Comparison of ENCODE assay signal across 12 cellular contexts in genomic region chr1:7298749-7299151, GRCh38.
A peak's percentile ranks its signal among the peaks of the same experiment; 100 is the strongest.
DNase-seq lines count a peak whose midpoint lies in the region; ATAC-seq and TF ChIP-seq lines count a peak whose summit lies in the region.
"Had no signal": no experiment of that assay in that cellular context is flagged by ENCODE, and none has a peak within 500 bp of the region (broad histone marks: within the 10 kb centered on the region; RNA-seq: fewer than 3 reads in every experiment).

No MANE protein-coding gene starts in this region.

- H3K9me2 ChIP-seq in hepatocyte (replicated peaks; ENCODE audit: insufficient read depth) = no peaks in the 10 kb centered on the region
- H3K9me2 ChIP-seq in PC-9 (ENCODE audit: insufficient read depth) = no peaks in the 10 kb centered on the region

- H3K4me1 Mint-ChIP-seq in activated CD8-positive, alpha-beta T cell treated with anti-CD3 and anti-CD28 coated beads, Interleukin-2, amount 10 ng/mL, durations not matched to agents 7 days and 5 days (ENCODE audit: low read depth) = no peaks in the 10 kb centered on the region
- H3K4me1 Mint-ChIP-seq in activated CD8-positive, alpha-beta T cell treated with anti-CD3 and anti-CD28 coated beads for 36 hours (ENCODE audit: low read depth) = no peaks in the 10 kb centered on the region
- no peaks in the 10 kb centered on the region for H3K4me1 Mint-ChIP-seq in activated T-helper 1 cell treated with anti-CD3 and anti-CD28 coated beads, Interleukin-12 subunit alpha, Interleukin-12 subunit beta, Interleukin-2, Interleukin-4 antibody, amounts not matched to agents 30 ng/mL and 10 ng/mL and 1 ng/mL, durations not matched to agents 14 hours and 24 hours and 36 hours (ENCODE audit: low read depth)

- no peak overlapping the region for H3K4me3 Mint-ChIP-seq in activated CD8-positive, alpha-beta T cell treated with anti-CD3 and anti-CD28 coated beads, Interleukin-2, amount 10 ng/mL, durations not matched to agents 7 days and 5 days
- H3K4me3 Mint-ChIP-seq in activated CD8-positive, alpha-beta T cell treated with anti-CD3 and anti-CD28 coated beads for 36 hours = no peak overlapping the region
- no peak overlapping the region for H3K4me3 Mint-ChIP-seq in activated T-helper 1 cell treated with anti-CD3 and anti-CD28 coated beads, Interleukin-12 subunit alpha, Interleukin-12 subunit beta, Interleukin-2, Interleukin-4 antibody, amounts not matched to agents 30 ng/mL and 10 ng/mL and 1 ng/mL, durations not matched to agents 14 hours and 24 hours and 36 hours

- BruUV-seq in PC-9 (replicated peaks; lab: Mats Ljungman, UMichigan) = no TSS peak

- H3K36me3 Mint-ChIP-seq in activated CD8-positive, alpha-beta T cell treated with anti-CD3 and anti-CD28 coated beads, Interleukin-2, amount 10 ng/mL, durations not matched to agents 7 days and 5 days (ENCODE audit: low read depth) = no peaks in the 10 kb centered on the region
- H3K36me3 Mint-ChIP-seq in activated CD8-positive, alpha-beta T cell treated with anti-CD3 and anti-CD28 coated beads for 36 hours (ENCODE audit: low read depth) = no peaks in the 10 kb centered on the region
- H3K36me3 Mint-ChIP-seq in activated T-helper 1 cell treated with anti-CD3 and anti-CD28 coated beads, Interleukin-12 subunit alpha, Interleukin-12 subunit beta, Interleukin-2, Interleukin-4 antibody, amounts not matched to agents 30 ng/mL and 10 ng/mL and 1 ng/mL, durations not matched to agents 14 hours and 24 hours and 36 hours (ENCODE audit: low read depth) = no peaks in the 10 kb centered on the region

- peak overlapping the region; percentile 70 for H3K27ac ChIP-seq in hepatocyte
- H3K27ac ChIP-seq in PC-9 = no peak overlapping the region
- H3K27ac ChIP-seq in aorta (ENCODE audit: low read depth in 1 of 2, low read length in 2 of 2) = peak overlapping the region in 1 of 2 donors; percentile 59
- H3K27ac ChIP-seq: VCaP had no signal

- H3K36me3 ChIP-seq in hepatocyte (replicated peaks; ENCODE audit: insufficient read depth, low read depth) (no peaks in the 10 kb centered on the region), PC-9 (ENCODE audit: low read depth) (no peaks in the 10 kb centered on the region), aorta (ENCODE audit: control insufficient read depth in 1 of 2, insufficient read depth in 2 of 2, low read length in 1 of 2) (no peaks in the 10 kb centered on the region)

- no peaks in the 10 kb centered on the region for H3K79me2 ChIP-seq in hepatocyte
- H3K79me2 ChIP-seq in PC-9 (ENCODE audit: low read depth) = no peaks in the 10 kb centered on the region

- intact Hi-C loops in activated CD8-positive, alpha-beta T cell treated with anti-CD3 and anti-CD28 coated beads for 36 hours (cut with micrococcal nuclease) = no loop called here
- intact Hi-C loops in activated T-helper 1 cell treated with anti-CD3 and anti-CD28 coated beads, Interleukin-12 subunit alpha, Interleukin-12 subunit beta, Interleukin-2, Interleukin-4 antibody, amounts not matched to agents 30 ng/mL and 10 ng/mL and 1 ng/mL, durations not matched to agents 14 hours and 24 hours and 36 hours (cut with micrococcal nuclease) = no loop called here
- intact Hi-C loops in PC-9 (cut with micrococcal nuclease; ENCODE audit: unreplicated experiment) = no loop called here
- intact Hi-C loops in aorta (cut with DNase I) = no loop called here

- H3F3A ChIP-seq in PC-9 (ENCODE audit: insufficient read depth, low read depth) = no peaks in the 10 kb centered on the region

- H2AFZ ChIP-seq in hepatocyte = no peak overlapping the region
- no peak overlapping the region for H2AFZ ChIP-seq in PC-9

- H3K27ac Mint-ChIP-seq in activated CD8-positive, alpha-beta T cell treated with anti-CD3 and anti-CD28 coated beads, Interleukin-2, amount 10 ng/mL, durations not matched to agents 7 days and 5 days = no peak overlapping the region
- H3K27ac Mint-ChIP-seq in activated CD8-positive, alpha-beta T cell treated with anti-CD3 and anti-CD28 coated beads for 36 hours = no peak overlapping the region
- no peak overlapping the region for H3K27ac Mint-ChIP-seq in activated T-helper 1 cell treated with anti-CD3 and anti-CD28 coated beads, Interleukin-12 subunit alpha, Interleukin-12 subunit beta, Interleukin-2, Interleukin-4 antibody, amounts not matched to agents 30 ng/mL and 10 ng/mL and 1 ng/mL, durations not matched to agents 14 hours and 24 hours and 36 hours

- H4K20me1 ChIP-seq in hepatocyte (ENCODE audit: insufficient read depth, poor library complexity, severe bottlenecking) = no peaks in the 10 kb centered on the region
- H4K20me1 ChIP-seq in PC-9 (ENCODE audit: insufficient read depth) = no peaks in the 10 kb centered on the region

- DNase-seq in activated CD8-positive, alpha-beta T cell treated with anti-CD3 and anti-CD28 coated beads, Interleukin-2, amount 10 ng/mL, durations not matched to agents 7 days and 5 days = peak; percentile 10
- no peak for DNase-seq in activated CD8-positive, alpha-beta T cell treated with anti-CD3 and anti-CD28 coated beads for 36 hours
- DNase-seq in astrocyte of the hippocampus (ENCODE audit: low read depth, low spot score) = peak; percentile 53
- no peak for DNase-seq in hepatocyte (ENCODE audit: low spot score)
- peak; percentile 1 for DNase-seq in ureter (ENCODE audit: low spot score)
- no peak for DNase-seq in activated T-helper 1 cell treated with anti-CD3 and anti-CD28 coated beads, Interleukin-12 subunit alpha, Interleukin-12 subunit beta, Interleukin-2, Interleukin-4 antibody, amounts not matched to agents 30 ng/mL and 10 ng/mL and 1 ng/mL, durations not matched to agents 14 hours and 24 hours and 36 hours (ENCODE audit: low spot score)
- no peak for DNase-seq in PC-9
- no peak for DNase-seq in aorta
- DNase-seq: activated gamma-delta T cell, NCI-H1048 had no signal

- peaks cover 10% of the 10 kb centered on the region for H3K27me3 Mint-ChIP-seq in activated CD8-positive, alpha-beta T cell treated with anti-CD3 and anti-CD28 coated beads, Interleukin-2, amount 10 ng/mL, durations not matched to agents 7 days and 5 days (ENCODE audit: low read depth)
- peaks cover 12% of the 10 kb centered on the region for H3K27me3 Mint-ChIP-seq in activated CD8-positive, alpha-beta T cell treated with anti-CD3 and anti-CD28 coated beads for 36 hours
- peaks cover 4% of the 10 kb centered on the region for H3K27me3 Mint-ChIP-seq in activated T-helper 1 cell treated with anti-CD3 and anti-CD28 coated beads, Interleukin-12 subunit alpha, Interleukin-12 subunit beta, Interleukin-2, Interleukin-4 antibody, amounts not matched to agents 30 ng/mL and 10 ng/mL and 1 ng/mL, durations not matched to agents 14 hours and 24 hours and 36 hours (ENCODE audit: insufficient read depth)

- peaks cover 27% of the 10 kb centered on the region for H3K4me1 ChIP-seq in hepatocyte (ENCODE audit: insufficient read depth)
- no peaks in the 10 kb centered on the region for H3K4me1 ChIP-seq in PC-9 (replicated peaks; ENCODE audit: insufficient read depth)
- H3K4me1 ChIP-seq in aorta (ENCODE audit: control insufficient read depth in 1 of 2, insufficient read depth in 2 of 2, low read length in 2 of 2) = peaks cover 0 to 3% of the 10 kb centered on the region in 2 donors

- WGBS in hepatocyte (ENCODE audit: low lambda C conversion rate, missing lambda C conversion rate) = 62% methylated on average over 4 of the region's 4 CpGs
- WGBS in aorta, 2 donors = 0 to 1% methylated on average over 4 of the region's 4 CpGs

- no peaks in the 10 kb centered on the region for H3K27me3 ChIP-seq in hepatocyte
- peaks cover 26% of the 10 kb centered on the region for H3K27me3 ChIP-seq in PC-9 (ENCODE audit: insufficient read depth, low read depth)
- H3K27me3 ChIP-seq in aorta (ENCODE audit: control insufficient read depth in 1 of 2, insufficient read depth in 2 of 2, low read length in 1 of 2) = no peaks in the 10 kb centered on the region

- no peak for TF ChIP-seq CTCF in activated CD8-positive, alpha-beta T cell treated with anti-CD3 and anti-CD28 coated beads for 36 hours (IDR thresholded peaks at IDR 0.05)
- TF ChIP-seq CTCF in hepatocyte (IDR thresholded peaks at IDR 0.05; ENCODE audit: poor library complexity) (no peak), PC-9 (conservative IDR thresholded peaks at IDR 0.05) (no peak)

- no peak overlapping the region for H3K4me3 ChIP-seq in hepatocyte
- no peak overlapping the region for H3K4me3 ChIP-seq in PC-9
- no peak overlapping the region for H3K4me3 ChIP-seq in aorta (ENCODE audit: low read length in 2 of 2)
- H3K4me3 ChIP-seq: psoas muscle had no signal

- peak overlapping the region; percentile 15 for H3K4me2 ChIP-seq in hepatocyte
- H3K4me2 ChIP-seq in PC-9 = no peak overlapping the region

- H3K9me3 Mint-ChIP-seq in activated CD8-positive, alpha-beta T cell treated with anti-CD3 and anti-CD28 coated beads, Interleukin-2, amount 10 ng/mL, durations not matched to agents 7 days and 5 days (ENCODE audit: insufficient read depth) = no peaks in the 10 kb centered on the region
- H3K9me3 Mint-ChIP-seq in activated CD8-positive, alpha-beta T cell treated with anti-CD3 and anti-CD28 coated beads for 36 hours = no peaks in the 10 kb centered on the region
- no peaks in the 10 kb centered on the region for H3K9me3 Mint-ChIP-seq in activated T-helper 1 cell treated with anti-CD3 and anti-CD28 coated beads, Interleukin-12 subunit alpha, Interleukin-12 subunit beta, Interleukin-2, Interleukin-4 antibody, amounts not matched to agents 30 ng/mL and 10 ng/mL and 1 ng/mL, durations not matched to agents 14 hours and 24 hours and 36 hours

- CTCF ChIA-PET in activated CD8-positive, alpha-beta T cell treated with anti-CD3 and anti-CD28 coated beads, Interleukin-2, amount 10 ng/mL, durations not matched to agents 7 days and 5 days (lab: Charles Lee) = no interaction called here
- CTCF ChIA-PET in activated CD8-positive, alpha-beta T cell treated with anti-CD3 and anti-CD28 coated beads for 36 hours (lab: Charles Lee) = no interaction called here
- CTCF ChIA-PET in PC-9 (lab: Charles Lee) = no interaction called here

- H3K9me3 ChIP-seq in hepatocyte (ENCODE audit: low read depth) = no peaks in the 10 kb centered on the region
- no peaks in the 10 kb centered on the region for H3K9me3 ChIP-seq in PC-9 (ENCODE audit: insufficient read depth, low read depth)
- H3K9me3 ChIP-seq in aorta (ENCODE audit: control insufficient read depth, low read length) = no peaks in the 10 kb centered on the region
- H3K9me3 ChIP-seq: psoas muscle had no signal

- POLR2A ChIA-PET in activated CD8-positive, alpha-beta T cell treated with anti-CD3 and anti-CD28 coated beads, Interleukin-2, amount 10 ng/mL, durations not matched to agents 7 days and 5 days (lab: Charles Lee) = no interaction called here
- POLR2A ChIA-PET in activated CD8-positive, alpha-beta T cell treated with anti-CD3 and anti-CD28 coated beads for 36 hours (lab: Charles Lee) = no interaction called here
- POLR2A ChIA-PET in PC-9 (lab: Charles Lee; ENCODE audit: unreplicated experiment) = no interaction called here

- no peak for ATAC-seq in activated CD8-positive, alpha-beta T cell treated with anti-CD3 and anti-CD28 coated beads, Interleukin-2, amount 10 ng/mL, durations not matched to agents 7 days and 5 days
- no peak for ATAC-seq in activated CD8-positive, alpha-beta T cell treated with anti-CD3 and anti-CD28 coated beads for 36 hours
- ATAC-seq in aorta (ENCODE audit: low FRiP score) = no peak

Comparison
In these comparisons a context has a peak if more than half of its experiments do, and no peak if none do; other contexts are left out.
1. DNase-seq: peak in activated CD8-positive, alpha-beta T cell treated with anti-CD3 and anti-CD28 coated beads, Interleukin-2, amount 10 ng/mL, durations not matched to agents 7 days and 5 days (single experiment), astrocyte of the hippocampus (single experiment) and ureter (single experiment); none in activated CD8-positive, alpha-beta T cell treated with anti-CD3 and anti-CD28 coated beads for 36 hours (single experiment), hepatocyte (single experiment), activated T-helper 1 cell treated with anti-CD3 and anti-CD28 coated beads, Interleukin-12 subunit alpha, Interleukin-12 subunit beta, Interleukin-2, Interleukin-4 antibody, amounts not matched to agents 30 ng/mL and 10 ng/mL and 1 ng/mL, durations not matched to agents 14 hours and 24 hours and 36 hours (single experiment), PC-9 (0 of 2) and aorta (0 of 2).